Comparison of ENCODE assay signal across 14 cellular contexts in genomic region chr3:58074997-58075396, GRCh38.
DNase-seq lines count a peak whose midpoint lies in the region; ATAC-seq and TF ChIP-seq lines count a peak whose summit lies in the region.
"Had no signal": no experiment of that assay in that cellular context is flagged by ENCODE, and none has a peak within 500 bp of the region (broad histone marks: within the 10 kb centered on the region; RNA-seq: fewer than 3 reads in every experiment).

No MANE protein-coding gene starts in this region.

- H3K27ac Mint-ChIP-seq in WTC11 (peak overlapping the region; percentile 47; the same call in 1 of the 2 replicates), nephron progenitor cell (peak overlapping the region; percentile 1)
- peak overlapping the region in 1 of 2 donors; percentile 9 for H3K27ac Mint-ChIP-seq in stimulated activated naive CD8-positive, alpha-beta T cell treated with anti-CD3 and anti-CD28 coated beads, Interleukin-15, amount 100 ng/mL, for 72 hours
- H3K27ac Mint-ChIP-seq: natural killer cell had no signal

- DNase-seq in activated T-cell treated with anti-CD3 and anti-CD28 coated beads for 24 hours (ENCODE audit: low read depth), result peak; percentile 11
- no peak for DNase-seq in activated T-cell treated with anti-CD3 and anti-CD28 coated beads, Interleukin-2, amount 50 U/mL, for 1 hour
- DNase-seq in WTC11 (ENCODE audit: low spot score), result no peak
- no peak for DNase-seq in nephron progenitor cell
- DNase-seq in stimulated activated naive CD8-positive, alpha-beta T cell treated with anti-CD3 and anti-CD28 coated beads, Interleukin-15, amount 100 ng/mL, for 72 hours, result peak; percentile 28 to 38
- DNase-seq in DMS79 treated with DMSO at 0.1 percent for 48 hours (lab: John Stamatoyannopoulos, UW), result no peak
- no peak for DNase-seq in AML-193 (lab: John Stamatoyannopoulos, UW)
- DNase-seq: DMS153; effector memory CD4-positive, alpha-beta T cell; foreskin fibroblast; natural killer cell; retina; SHP77 had no signal

- ATAC-seq in WTC11, result no peak
- ATAC-seq in stimulated activated naive CD8-positive, alpha-beta T cell treated with anti-CD3 and anti-CD28 coated beads, Interleukin-15, amount 100 ng/mL, for 72 hours, result peak; percentile 87
- no peak for ATAC-seq in GM18909 (IDR thresholded peaks at IDR 0.05; ENCODE audit: poor library complexity, unreplicated experiment)
- ATAC-seq: natural killer cell had no signal

- H3K4me1 Mint-ChIP-seq in WTC11 (peaks cover 15% of the 10 kb centered on the region), nephron progenitor cell (peaks cover 48% of the 10 kb centered on the region)
- H3K4me1 Mint-ChIP-seq in stimulated activated naive CD8-positive, alpha-beta T cell treated with anti-CD3 and anti-CD28 coated beads, Interleukin-15, amount 100 ng/mL, for 72 hours, result peaks cover 33% of the 10 kb centered on the region

- H3K27me3 Mint-ChIP-seq in WTC11 (ENCODE audit: low read depth) (no peaks in the 10 kb centered on the region), nephron progenitor cell (ENCODE audit: low read depth, poor library complexity) (no peaks in the 10 kb centered on the region)
- no peaks in the 10 kb centered on the region for H3K27me3 Mint-ChIP-seq in stimulated activated naive CD8-positive, alpha-beta T cell treated with anti-CD3 and anti-CD28 coated beads, Interleukin-15, amount 100 ng/mL, for 72 hours

- POLR2A ChIA-PET in WTC11 (lab: Charles Lee), result no interaction called here

- CTCF ChIA-PET in WTC11 (lab: Charles Lee), result interaction anchor here (0.9 to 1.5 kb wide), 2 partner anchors 23 to 67 kb away, joined by 3 read pairs; partner anchors contain the start of gene FLNB

- TF ChIP-seq CTCF in WTC11 (IDR thresholded peaks at IDR 0.05) (no peak), nephron progenitor cell (IDR thresholded peaks at IDR 0.05) (no peak)

- H3K4me3 Mint-ChIP-seq in WTC11 (no peak overlapping the region), nephron progenitor cell (no peak overlapping the region)
- peak overlapping the region; percentile 5 to 8 for H3K4me3 Mint-ChIP-seq in stimulated activated naive CD8-positive, alpha-beta T cell treated with anti-CD3 and anti-CD28 coated beads, Interleukin-15, amount 100 ng/mL, for 72 hours
- H3K4me3 Mint-ChIP-seq: natural killer cell had no signal

- H3K36me3 Mint-ChIP-seq in WTC11 (peaks cover 22% of the 10 kb centered on the region), nephron progenitor cell (ENCODE audit: low read depth) (peaks cover 34% of the 10 kb centered on the region)
- H3K36me3 Mint-ChIP-seq: natural killer cell had no signal

- H3K9me3 Mint-ChIP-seq in WTC11, result no peaks in the 10 kb centered on the region
- no peaks in the 10 kb centered on the region for H3K9me3 Mint-ChIP-seq in nephron progenitor cell
- H3K9me3 Mint-ChIP-seq in stimulated activated naive CD8-positive, alpha-beta T cell treated with anti-CD3 and anti-CD28 coated beads, Interleukin-15, amount 100 ng/mL, for 72 hours, result no peaks in the 10 kb centered on the region
- H3K9me3 Mint-ChIP-seq: natural killer cell had no signal

TF ChIP-seq in WTC11, 78 proteins besides CTCF, POLR2A, EP300 and RAD21:
- TF ChIP-seq EMX1 (CRISPR knock-in tag; IDR thresholded peaks at IDR 0.05) (no peak), FOXP4 (CRISPR knock-in tag; IDR thresholded peaks at IDR 0.05) (no peak)
- TF ChIP-seq, protein P1, sequence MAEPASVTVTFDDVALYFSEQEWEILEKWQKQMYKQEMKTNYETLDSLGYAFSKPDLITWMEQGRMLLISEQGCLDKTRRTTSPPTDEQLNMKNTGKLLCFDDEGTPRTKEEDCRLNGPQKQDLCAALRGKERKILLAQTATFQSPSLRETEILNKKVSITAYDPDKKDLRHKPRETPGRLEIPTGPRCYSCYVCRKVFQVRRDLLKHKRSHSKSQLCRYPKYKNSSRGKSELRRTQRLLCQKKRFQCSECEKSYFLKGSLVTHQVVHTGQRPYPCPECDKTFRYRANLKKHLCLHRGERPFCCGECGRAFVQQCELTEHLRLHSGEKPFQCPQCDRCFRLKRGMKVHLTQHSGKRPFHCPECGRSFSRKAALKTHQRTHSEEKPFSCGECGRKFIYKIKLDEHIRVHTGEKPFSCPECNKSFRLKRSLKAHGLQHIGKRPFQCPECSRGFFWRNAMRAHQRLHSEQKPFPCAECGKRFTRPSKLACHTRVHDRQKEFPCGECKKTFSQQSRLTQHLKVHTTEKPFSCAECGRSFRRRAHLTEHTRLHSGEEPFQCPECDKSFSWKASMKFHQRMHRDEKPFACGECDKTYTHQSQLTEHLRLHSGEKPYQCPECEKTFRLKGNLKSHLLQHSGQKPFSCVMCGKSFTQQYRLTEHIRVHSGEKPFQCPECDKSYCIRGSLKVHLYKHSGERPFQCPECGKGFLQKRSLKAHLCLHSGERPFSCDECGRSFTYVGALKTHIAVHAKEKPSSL (CRISPR knock-in tag; conservative IDR thresholded peaks at IDR 0.05), result no peak
TF ChIP-seq in WTC11: peak in this region for 0.

Comparison
In these comparisons a context has a peak if more than half of its experiments do, and no peak if none do; other contexts are left out.
1. DNase-seq: peak in activated T-cell treated with anti-CD3 and anti-CD28 coated beads for 24 hours (single experiment) and stimulated activated naive CD8-positive, alpha-beta T cell treated with anti-CD3 and anti-CD28 coated beads, Interleukin-15, amount 100 ng/mL, for 72 hours (2 of 2); none in activated T-cell treated with anti-CD3 and anti-CD28 coated beads, Interleukin-2, amount 50 U/mL, for 1 hour (single experiment), WTC11 (single experiment), nephron progenitor cell (single experiment), DMS79 treated with DMSO at 0.1 percent for 48 hours (single experiment) and AML-193 (0 of 2).
2. H3K4me3 Mint-ChIP-seq: peak in stimulated activated naive CD8-positive, alpha-beta T cell treated with anti-CD3 and anti-CD28 coated beads, Interleukin-15, amount 100 ng/mL, for 72 hours (2 of 2); none in WTC11 (single experiment) and nephron progenitor cell (single experiment).